In the genomic region with DNA sequence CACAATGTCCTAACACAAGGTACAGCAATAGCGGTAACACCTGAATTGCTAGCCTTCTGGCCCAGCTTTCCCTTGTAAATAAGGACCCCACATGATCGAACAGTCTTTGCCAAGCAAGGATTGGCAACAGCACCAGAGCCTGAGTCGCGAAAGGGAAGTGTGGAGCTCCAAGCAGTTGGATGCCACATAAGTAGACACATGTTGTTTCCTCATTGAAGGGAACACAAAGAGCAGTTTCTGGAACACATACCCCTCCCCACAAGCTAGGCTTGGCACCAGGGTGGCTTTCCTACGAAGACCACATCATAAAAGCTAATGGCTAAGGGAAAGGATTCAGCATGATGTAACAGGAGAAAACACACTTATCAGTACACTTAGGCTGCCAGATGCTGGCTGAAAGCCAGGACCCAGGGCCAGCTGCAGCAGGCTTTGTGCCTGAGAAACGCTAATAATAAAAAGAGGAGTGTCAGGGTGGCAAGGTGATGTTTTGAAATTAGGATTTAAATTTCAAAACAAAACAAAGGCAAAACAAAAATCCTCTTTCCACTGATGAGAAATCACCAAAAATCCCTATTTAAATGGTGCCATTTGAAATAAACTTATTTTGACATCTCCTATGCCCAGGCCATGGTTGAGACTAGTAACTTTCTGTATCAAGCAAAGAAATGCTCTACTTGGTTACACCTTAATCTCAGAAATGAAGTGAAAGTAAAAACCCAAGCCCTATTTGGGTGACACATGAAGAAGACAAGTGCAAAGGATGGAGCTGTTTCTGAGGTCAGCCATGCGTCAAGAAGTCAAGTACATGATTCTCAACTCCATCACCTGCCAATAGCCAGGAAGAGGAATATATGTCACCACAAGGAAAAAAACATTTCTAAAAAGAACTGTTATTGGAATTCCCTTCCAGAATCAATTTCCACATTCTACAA, we compare ENCODE assay signal across 1 cellular context.
TF ChIP-seq lines count a peak whose summit lies in the region.

No MANE protein-coding gene starts in this region.

TF ChIP-seq in IMR-90, 13 proteins besides CTCF, POLR2A, EP300 and RAD21 (continued from another document):
- TF ChIP-seq USF2 (IDR thresholded peaks at IDR 0.05; ENCODE audit: low read depth, low read length) = no peak
- no peak for TF ChIP-seq CEBPB (IDR thresholded peaks at IDR 0.05; ENCODE audit: low read depth, low read length)
- TF ChIP-seq MXI1 (IDR thresholded peaks at IDR 0.05; ENCODE audit: borderline replicate concordance, low read depth, low read length) = no peak
- no peak for TF ChIP-seq FOS (IDR thresholded peaks at IDR 0.05; ENCODE audit: low read depth, low read length)
- TF ChIP-seq SMC3 (IDR thresholded peaks at IDR 0.05; ENCODE audit: low read depth, low read length) = no peak
- no peak for TF ChIP-seq BHLHE40 (IDR thresholded peaks at IDR 0.05; ENCODE audit: low read depth, low read length)
- TF ChIP-seq, protein P1, sequence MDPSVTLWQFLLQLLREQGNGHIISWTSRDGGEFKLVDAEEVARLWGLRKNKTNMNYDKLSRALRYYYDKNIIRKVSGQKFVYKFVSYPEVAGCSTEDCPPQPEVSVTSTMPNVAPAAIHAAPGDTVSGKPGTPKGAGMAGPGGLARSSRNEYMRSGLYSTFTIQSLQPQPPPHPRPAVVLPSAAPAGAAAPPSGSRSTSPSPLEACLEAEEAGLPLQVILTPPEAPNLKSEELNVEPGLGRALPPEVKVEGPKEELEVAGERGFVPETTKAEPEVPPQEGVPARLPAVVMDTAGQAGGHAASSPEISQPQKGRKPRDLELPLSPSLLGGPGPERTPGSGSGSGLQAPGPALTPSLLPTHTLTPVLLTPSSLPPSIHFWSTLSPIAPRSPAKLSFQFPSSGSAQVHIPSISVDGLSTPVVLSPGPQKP (IDR thresholded peaks at IDR 0.05; ENCODE audit: borderline replicate concordance, low read depth, low read length) = no peak
